25 cellular contexts compared by ENCODE assay signal in the genomic region with DNA sequence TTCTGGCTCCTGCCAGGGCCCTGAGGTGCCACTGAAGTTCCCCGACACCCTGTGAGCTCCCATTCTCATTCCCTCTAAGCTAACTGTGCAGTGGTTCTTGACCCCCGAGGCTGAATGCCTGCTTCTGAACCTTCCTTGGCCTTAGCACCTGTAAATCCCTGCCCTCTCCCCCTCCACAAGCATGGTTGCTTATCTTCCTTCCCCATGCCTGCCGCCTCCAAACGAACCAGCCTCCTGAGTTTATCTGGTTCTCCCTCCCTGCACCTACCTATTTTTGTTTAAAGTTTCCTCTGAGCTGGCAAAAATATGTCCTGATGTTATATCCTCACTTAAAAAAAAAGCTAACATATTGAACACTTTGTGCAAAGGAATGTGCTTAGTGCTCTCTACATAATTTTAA. TPM values are rescaled to one million over a fixed set of nuclear protein-coding genes. Genes with fewer than 3 reads are reported as not detected.
DNase-seq lines count a peak whose midpoint lies in the region; ATAC-seq, FAIRE-seq and TF ChIP-seq lines count a peak whose summit lies in the region.
"Had no signal": no experiment of that assay in that cellular context is flagged by ENCODE, and none has a peak within 500 bp of the region (broad histone marks: within the 10 kb centered on the region; RNA-seq: fewer than 3 reads in every experiment).

No MANE protein-coding gene starts in this region.

- H3K27me3 ChIP-seq in NT2/D1 (ENCODE audit: insufficient read depth, insufficient read length) (no peaks in the 10 kb centered on the region), psoas muscle (ENCODE audit: insufficient read depth in 3 of 3, low read length in 2 of 3) (no peaks in the 10 kb centered on the region), small intestine (ENCODE audit: control insufficient read depth in 2 of 2, insufficient read depth in 2 of 2, low read length in 2 of 2) (no peaks in the 10 kb centered on the region)
- H3K27me3 ChIP-seq: BE2C had no signal

- TF ChIP-seq CTCF in C4-2B (conservative IDR thresholded peaks at IDR 0.05): no peak
- no peak for TF ChIP-seq CTCF in psoas muscle (IDR thresholded peaks at IDR 0.05)

- 0 out of 2 replicates have a peak overlapping the region, but pooled peaks have one; percentile 5 for H3K27ac ChIP-seq in C4-2B
- H3K27ac ChIP-seq in psoas muscle: peak overlapping the region; percentile 86
- no peak overlapping the region for H3K27ac ChIP-seq in small intestine (ENCODE audit: low read depth in 1 of 2, low read length in 1 of 2)

- H3K4me1 ChIP-seq in NT2/D1 (ENCODE audit: insufficient read depth, insufficient read length) (peaks cover 13% of the 10 kb centered on the region), psoas muscle (peaks cover 44% of the 10 kb centered on the region), small intestine (ENCODE audit: control insufficient read depth in 2 of 2, insufficient read depth in 1 of 2, low read depth in 1 of 2, low read length in 1 of 2) (no peaks in the 10 kb centered on the region)

- intact Hi-C loops in psoas muscle (cut with DNase I): loop anchor here in 1 of 2 donors (2.0 kb wide), 1 partner anchor 35 kb away; a partner anchor contains a TSS

- ATAC-seq in left lobe of liver: no peak
- ATAC-seq in psoas muscle: no peak
- ATAC-seq in GM18858 (IDR thresholded peaks at IDR 0.05; ENCODE audit: unreplicated experiment): no peak
- no peak for ATAC-seq in HG03378 (IDR thresholded peaks at IDR 0.05; ENCODE audit: unreplicated experiment)
- ATAC-seq: HepG2 had no signal

- no peak for FAIRE-seq in small intestine (lab: Jason Lieb, UNC)
- FAIRE-seq: GM18507, HepG2 had no signal

- H3K9ac ChIP-seq in NT2/D1 (ENCODE audit: insufficient read length, low read depth): peak overlapping the region; percentile 36

- H3K36me3 ChIP-seq in NT2/D1 (ENCODE audit: insufficient read depth, insufficient read length, low read length): no peaks in the 10 kb centered on the region
- H3K36me3 ChIP-seq in psoas muscle (ENCODE audit: insufficient read depth in 1 of 2, low read depth in 1 of 2): peaks cover 0 to 5% of the 10 kb centered on the region in 2 donors
- H3K36me3 ChIP-seq in small intestine (ENCODE audit: control insufficient read depth in 2 of 2, insufficient read depth in 2 of 2, low read length in 2 of 2): no peaks in the 10 kb centered on the region
- H3K36me3 ChIP-seq: BE2C had no signal

- DNase-seq in NT2/D1 (ENCODE audit: low read depth, low spot score) (no peak), left lobe of liver (ENCODE audit: low spot score) (peak; percentile 28), psoas muscle (no peak), small intestine (no peak)
- no peak for DNase-seq in activated CD4-positive, CD25-positive, alpha-beta regulatory T cell (lab: John Stamatoyannopoulos, UW)
- DNase-seq: 8988T, ACHN, BE2C, DMS53, HCEC 1CT, Kasumi-1, MV-4-11, NCI-H1105 treated with DMSO at 0.1 percent for 48 hours, NCI-H146, NCI-H1930, NCI-H2107, NCI-H446 treated with DMSO at 0.1 percent for 48 hours, NCI-H526, RPMI8226, SHP77 had no signal

- no peaks in the 10 kb centered on the region for H3K9me3 ChIP-seq in NT2/D1 (ENCODE audit: insufficient read depth, low read length)
- H3K9me3 ChIP-seq in psoas muscle: no peaks in the 10 kb centered on the region
- no peaks in the 10 kb centered on the region for H3K9me3 ChIP-seq in small intestine (ENCODE audit: control insufficient read depth, low read depth)
- H3K9me3 ChIP-seq: BE2C had no signal

- H3K4me3 ChIP-seq in NT2/D1 (ENCODE audit: insufficient read length, low read depth) (no peak overlapping the region), psoas muscle (no peak overlapping the region), small intestine (ENCODE audit: low read depth in 1 of 2, low read length in 2 of 2) (no peak overlapping the region)

- WGBS in psoas muscle, 3 donors: 71 to 91% (median 80%) methylated on average over 4 of the region's 4 CpGs
- WGBS in small intestine, 3 donors: 74 to 79% (median 77%) methylated on average over 4 of the region's 4 CpGs

RNA-seq across cellular contexts. Expression of a gene that starts 33.9 kb away (rescaled TPM):
- total RNA-seq in left lobe of liver: 25.2 TPM
- total RNA-seq in psoas muscle: 10 to 100 TPM; 19.7 to 54.8 (median 32.5) TPM
- 10 to 100 TPM in 2 of 3 donors, 1 to 10 TPM in 1; 7.4 to 19.0 (median 14.6) TPM for polyA plus RNA-seq in psoas muscle
- polyA plus RNA-seq in small intestine: 10 to 100 TPM; 26.5 to 67.3 (median 57.6) TPM

Comparison
In these comparisons a context has a peak if more than half of its experiments do, and no peak if none do; other contexts are left out.
1. H3K27ac ChIP-seq: peak in C4-2B (single experiment) and psoas muscle (single experiment); none in small intestine (0 of 2).